Comparison of ENCODE assay signal across 1 cellular context in the genomic region with DNA sequence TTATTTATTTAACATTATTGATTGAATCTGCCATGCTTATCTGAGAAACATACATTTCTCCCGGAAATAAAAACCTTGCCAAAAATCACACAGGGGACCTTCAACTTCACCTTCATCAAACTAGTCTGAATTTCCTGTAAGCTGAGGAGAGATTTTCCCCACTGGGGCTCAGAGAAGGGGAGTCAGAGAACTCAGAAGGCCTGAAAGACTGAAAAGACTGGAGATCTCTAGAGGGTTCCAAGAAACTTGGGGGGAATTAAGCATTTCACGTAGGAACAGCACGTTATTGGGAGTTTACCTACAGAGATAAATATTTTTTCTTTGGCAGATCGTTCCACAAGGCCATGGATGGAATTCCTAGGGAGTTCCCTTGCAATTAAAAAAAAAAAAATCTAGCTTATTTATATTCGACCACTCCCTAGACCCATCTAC.
TF ChIP-seq lines count a peak whose summit lies in the region.

No MANE protein-coding gene starts in this region.

TF ChIP-seq in HepG2, 621 proteins besides CTCF, POLR2A, EP300 and RAD21 (continued from another document):
- no peak for TF ChIP-seq ZBTB14 (CRISPR knock-in tag; IDR thresholded peaks at IDR 0.05)
- TF ChIP-seq HNRNPK (IDR thresholded peaks at IDR 0.05; ENCODE audit: low read depth, low read length, poor library complexity, severe bottlenecking): peak; percentile 27
- no peak for TF ChIP-seq MXD4 (CRISPR knock-in tag; IDR thresholded peaks at IDR 0.05)
- TF ChIP-seq SOX13 (IDR thresholded peaks at IDR 0.05): 0 out of 2 replicates have a peak, but pooled peaks have one; percentile 51
- TF ChIP-seq SOX13 (CRISPR knock-in tag; conservative IDR thresholded peaks at IDR 0.05 in 1 of 2, IDR thresholded peaks at IDR 0.05 in 1 of 2): no peak
- 0 out of 2 replicates have a peak, but pooled peaks have one; percentile 27 for TF ChIP-seq ZNF615 (CRISPR knock-in tag; IDR thresholded peaks at IDR 0.05; ENCODE audit: borderline replicate concordance)
- TF ChIP-seq TBP (CRISPR knock-in tag; IDR thresholded peaks at IDR 0.05): no peak
- TF ChIP-seq NFIC (IDR thresholded peaks at IDR 0.05; ENCODE audit: low read length): peak; percentile 21; the same call in 1 of the 2 replicates
- TF ChIP-seq ZNF232 (CRISPR knock-in tag; IDR thresholded peaks at IDR 0.05; ENCODE audit: borderline replicate concordance): no peak
- TF ChIP-seq, protein P1, sequence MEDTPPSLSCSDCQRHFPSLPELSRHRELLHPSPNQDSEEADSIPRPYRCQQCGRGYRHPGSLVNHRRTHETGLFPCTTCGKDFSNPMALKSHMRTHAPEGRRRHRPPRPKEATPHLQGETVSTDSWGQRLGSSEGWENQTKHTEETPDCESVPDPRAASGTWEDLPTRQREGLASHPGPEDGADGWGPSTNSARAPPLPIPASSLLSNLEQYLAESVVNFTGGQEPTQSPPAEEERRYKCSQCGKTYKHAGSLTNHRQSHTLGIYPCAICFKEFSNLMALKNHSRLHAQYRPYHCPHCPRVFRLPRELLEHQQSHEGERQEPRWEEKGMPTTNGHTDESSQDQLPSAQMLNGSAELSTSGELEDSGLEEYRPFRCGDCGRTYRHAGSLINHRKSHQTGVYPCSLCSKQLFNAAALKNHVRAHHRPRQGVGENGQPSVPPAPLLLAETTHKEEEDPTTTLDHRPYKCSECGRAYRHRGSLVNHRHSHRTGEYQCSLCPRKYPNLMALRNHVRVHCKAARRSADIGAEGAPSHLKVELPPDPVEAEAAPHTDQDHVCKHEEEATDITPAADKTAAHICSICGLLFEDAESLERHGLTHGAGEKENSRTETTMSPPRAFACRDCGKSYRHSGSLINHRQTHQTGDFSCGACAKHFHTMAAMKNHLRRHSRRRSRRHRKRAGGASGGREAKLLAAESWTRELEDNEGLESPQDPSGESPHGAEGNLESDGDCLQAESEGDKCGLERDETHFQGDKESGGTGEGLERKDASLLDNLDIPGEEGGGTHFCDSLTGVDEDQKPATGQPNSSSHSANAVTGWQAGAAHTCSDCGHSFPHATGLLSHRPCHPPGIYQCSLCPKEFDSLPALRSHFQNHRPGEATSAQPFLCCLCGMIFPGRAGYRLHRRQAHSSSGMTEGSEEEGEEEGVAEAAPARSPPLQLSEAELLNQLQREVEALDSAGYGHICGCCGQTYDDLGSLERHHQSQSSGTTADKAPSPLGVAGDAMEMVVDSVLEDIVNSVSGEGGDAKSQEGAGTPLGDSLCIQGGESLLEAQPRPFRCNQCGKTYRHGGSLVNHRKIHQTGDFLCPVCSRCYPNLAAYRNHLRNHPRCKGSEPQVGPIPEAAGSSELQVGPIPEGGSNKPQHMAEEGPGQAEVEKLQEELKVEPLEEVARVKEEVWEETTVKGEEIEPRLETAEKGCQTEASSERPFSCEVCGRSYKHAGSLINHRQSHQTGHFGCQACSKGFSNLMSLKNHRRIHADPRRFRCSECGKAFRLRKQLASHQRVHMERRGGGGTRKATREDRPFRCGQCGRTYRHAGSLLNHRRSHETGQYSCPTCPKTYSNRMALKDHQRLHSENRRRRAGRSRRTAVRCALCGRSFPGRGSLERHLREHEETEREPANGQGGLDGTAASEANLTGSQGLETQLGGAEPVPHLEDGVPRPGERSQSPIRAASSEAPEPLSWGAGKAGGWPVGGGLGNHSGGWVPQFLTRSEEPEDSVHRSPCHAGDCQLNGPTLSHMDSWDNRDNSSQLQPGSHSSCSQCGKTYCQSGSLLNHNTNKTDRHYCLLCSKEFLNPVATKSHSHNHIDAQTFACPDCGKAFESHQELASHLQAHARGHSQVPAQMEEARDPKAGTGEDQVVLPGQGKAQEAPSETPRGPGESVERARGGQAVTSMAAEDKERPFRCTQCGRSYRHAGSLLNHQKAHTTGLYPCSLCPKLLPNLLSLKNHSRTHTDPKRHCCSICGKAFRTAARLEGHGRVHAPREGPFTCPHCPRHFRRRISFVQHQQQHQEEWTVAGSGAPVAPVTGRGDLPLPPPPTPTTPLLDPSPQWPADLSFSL (CRISPR knock-in tag; IDR thresholded peaks at IDR 0.05): no peak
- TF ChIP-seq PHF5A (CRISPR knock-in tag; IDR thresholded peaks at IDR 0.05; ENCODE audit: low read depth, unreplicated experiment): no peak
- TF ChIP-seq RORA (CRISPR knock-in tag; IDR thresholded peaks at IDR 0.05): 0 out of 2 replicates have a peak, but pooled peaks have one; percentile 92
- TF ChIP-seq CHD4 (IDR thresholded peaks at IDR 0.05; ENCODE audit: borderline replicate concordance, low read length): peak; percentile 21; the same call in 1 of the 2 replicates
